Comparison of ENCODE assay signal across 1 cellular context in genomic region chr12:42237052-42237852, GRCh38.
TF ChIP-seq lines count a peak whose summit lies in the region.

No MANE protein-coding gene starts in this region.

TF ChIP-seq in HEK293, 187 proteins besides CTCF, POLR2A, EP300 and RAD21 (continued from another document):
- TF ChIP-seq ZNF518A (tag by site-specific recombination; conservative IDR thresholded peaks at IDR 0.05; ENCODE audit: low read depth) (no peak), KLF16 (tag by site-specific recombination; IDR thresholded peaks at IDR 0.05) (peak; percentile 65; the same call in 1 of the 2 replicates), HOXD13 (CRISPR knock-in tag; IDR thresholded peaks at IDR 0.05; ENCODE audit: borderline replicate concordance) (peak; percentile 17; the same call in 1 of the 2 replicates), ZNF555 (tag by site-specific recombination; conservative IDR thresholded peaks at IDR 0.05) (no peak), ZNF146 (tag by site-specific recombination; IDR thresholded peaks at IDR 0.05) (no peak), ZSCAN4 (tag by site-specific recombination; IDR thresholded peaks at IDR 0.05) (0 out of 2 replicates have a peak, but pooled peaks have one; percentile 20), BCL11B (tag by site-specific recombination; IDR thresholded peaks at IDR 0.05; ENCODE audit: low read depth) (peak; percentile 78; the same call in 1 of the 2 replicates), AEBP2 (tag by site-specific recombination; IDR thresholded peaks at IDR 0.05; ENCODE audit: borderline replicate concordance) (no peak), ZNF121 (tag by site-specific recombination; IDR thresholded peaks at IDR 0.05) (no peak), PBX3 (CRISPR knock-in tag; IDR thresholded peaks at IDR 0.05) (peak; percentile 48; the same call in 1 of the 2 replicates), ZSCAN18 (tag by site-specific recombination; IDR thresholded peaks at IDR 0.05) (no peak), GLIS1 (tag by site-specific recombination; IDR thresholded peaks at IDR 0.05) (peak; percentile 33; the same call in 1 of the 2 replicates), ZNF692 (tag by site-specific recombination; IDR thresholded peaks at IDR 0.05) (peak; percentile 44; the same call in 1 of the 2 replicates), ZNF341 (tag by site-specific recombination; IDR thresholded peaks at IDR 0.05; ENCODE audit: low read depth) (peak; percentile 94), ZFP41 (tag by site-specific recombination; IDR thresholded peaks at IDR 0.05; ENCODE audit: borderline replicate concordance) (no peak), ZEB2 (tag by site-specific recombination; IDR thresholded peaks at IDR 0.05) (peak; percentile 57; the same call in 1 of the 2 replicates), SETDB1 (IDR thresholded peaks at IDR 0.05; ENCODE audit: insufficient read length, low read length) (no peak), PRDM1 (tag by site-specific recombination; IDR thresholded peaks at IDR 0.05) (no peak), SP7 (tag by site-specific recombination; IDR thresholded peaks at IDR 0.05) (peak; percentile 42; the same call in 1 of the 2 replicates), ZSCAN5A (tag by site-specific recombination; IDR thresholded peaks at IDR 0.05) (no peak), ATF2 (tag by site-specific recombination; IDR thresholded peaks at IDR 0.05; ENCODE audit: low read depth) (no peak), INSM2 (tag by site-specific recombination; IDR thresholded peaks at IDR 0.05) (no peak), KLF8 (tag by site-specific recombination; IDR thresholded peaks at IDR 0.05) (peak; percentile 83), ZNF600 (tag by site-specific recombination; IDR thresholded peaks at IDR 0.05) (peak; percentile 97), ZNF596 (tag by site-specific recombination; IDR thresholded peaks at IDR 0.05) (no peak), RBAK (tag by site-specific recombination; IDR thresholded peaks at IDR 0.05) (no peak), TRIM28 (IDR thresholded peaks at IDR 0.05; ENCODE audit: borderline replicate concordance, low read length) (peak; percentile 17; the same call in 1 of the 2 replicates), SP2 (tag by site-specific recombination; IDR thresholded peaks at IDR 0.05) (peak; percentile 62), ZIC2 (tag by site-specific recombination; IDR thresholded peaks at IDR 0.05) (peak; percentile 49), GLIS2 (tag by site-specific recombination; IDR thresholded peaks at IDR 0.05) (peak; percentile 82), PATZ1 (tag by site-specific recombination; IDR thresholded peaks at IDR 0.05) (peak; percentile 86), ZBTB17 (tag by site-specific recombination; IDR thresholded peaks at IDR 0.05) (peak; percentile 39), MZF1 (tag by site-specific recombination; IDR thresholded peaks at IDR 0.05; ENCODE audit: borderline replicate concordance) (peak; percentile 35; the same call in 1 of the 2 replicates), ZNF843 (tag by site-specific recombination; IDR thresholded peaks at IDR 0.05) (peak; percentile 17; the same call in 1 of the 2 replicates), EGR2 (tag by site-specific recombination; IDR thresholded peaks at IDR 0.05; ENCODE audit: low read depth) (peak; percentile 80), ZNF660 (tag by site-specific recombination; IDR thresholded peaks at IDR 0.05) (peak; percentile 48)
TF ChIP-seq in HEK293: peak in this region for 45.
